Comparison of ENCODE assay signal across 12 cellular contexts in the genomic region with DNA sequence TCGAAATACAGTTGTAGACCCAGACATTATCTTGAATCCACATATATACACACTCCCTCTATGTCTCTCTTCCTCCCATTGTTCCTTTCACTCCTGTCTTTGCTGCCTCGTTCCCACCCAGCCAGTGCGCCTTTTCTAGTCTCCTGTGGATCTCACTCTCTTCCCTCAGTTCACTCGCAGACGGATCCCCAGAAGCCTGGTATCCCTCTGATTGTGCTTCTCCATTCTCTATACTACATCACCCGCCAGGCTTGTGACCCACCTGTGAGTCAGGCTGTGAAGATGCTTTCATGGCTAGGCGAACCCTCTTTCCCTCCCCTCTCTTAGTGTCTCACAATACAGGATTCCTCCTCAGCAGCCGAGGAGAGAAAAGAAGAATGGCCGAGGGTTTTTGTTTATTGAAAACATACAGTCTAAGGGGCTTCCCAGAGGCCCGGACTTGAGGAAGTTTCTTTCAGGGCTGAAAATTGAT. TPM values are rescaled to one million over a fixed set of nuclear protein-coding genes. Genes with fewer than 3 reads are reported as not detected.
DNase-seq lines count a peak whose midpoint lies in the region; ATAC-seq and TF ChIP-seq lines count a peak whose summit lies in the region.
"Had no signal": no experiment of that assay in that cellular context is flagged by ENCODE, and none has a peak within 500 bp of the region (broad histone marks: within the 10 kb centered on the region; RNA-seq: fewer than 3 reads in every experiment).

No MANE protein-coding gene starts in this region.

- H3K27me3 Mint-ChIP-seq in T-helper 2 cell treated with Interferon-gamma antibody and Interleukin-4, amounts not matched to agents 5 μg/mL and 100 μg/mL, for 36 hours (ENCODE audit: low read depth) = peaks cover 2% of the 10 kb centered on the region
- H3K27me3 Mint-ChIP-seq in endothelial cell (ENCODE audit: unreplicated experiment) (peaks cover 16% of the 10 kb centered on the region), progenitor cell of endocrine pancreas (no peaks in the 10 kb centered on the region)

- H3K9me3 ChIP-seq in Panc1 (ENCODE audit: control insufficient read depth, insufficient read depth, low read depth, low read length) = no peaks in the 10 kb centered on the region

- H3K36me3 Mint-ChIP-seq in T-helper 2 cell treated with Interferon-gamma antibody and Interleukin-4, amounts not matched to agents 5 μg/mL and 100 μg/mL, for 36 hours (ENCODE audit: low read depth) = no peaks in the 10 kb centered on the region
- H3K36me3 Mint-ChIP-seq in endothelial cell (ENCODE audit: low read depth, unreplicated experiment) = peaks cover 16% of the 10 kb centered on the region
- no peaks in the 10 kb centered on the region for H3K36me3 Mint-ChIP-seq in progenitor cell of endocrine pancreas (ENCODE audit: insufficient read depth)

- no peak overlapping the region for H3K27ac ChIP-seq in Panc1 (ENCODE audit: low read length)

- TF ChIP-seq CTCF in Panc1 (IDR thresholded peaks at IDR 0.05) = no peak
- no peak for TF ChIP-seq CTCF in endothelial cell (IDR thresholded peaks at IDR 0.05; ENCODE audit: unreplicated experiment)
- peak; percentile 9 for TF ChIP-seq CTCF in progenitor cell of endocrine pancreas (IDR thresholded peaks at IDR 0.05; ENCODE audit: unreplicated experiment)

- no TSS peak for BruUV-seq in Panc1 (replicated peaks; lab: Mats Ljungman, UMichigan)

- ATAC-seq in Panc1 (no peak), HG02884 (IDR thresholded peaks at IDR 0.05; ENCODE audit: unreplicated experiment) (no peak)
- ATAC-seq: Right ventricle myocardium inferior had no signal

- H3K4me1 Mint-ChIP-seq in T-helper 2 cell treated with Interferon-gamma antibody and Interleukin-4, amounts not matched to agents 5 μg/mL and 100 μg/mL, for 36 hours (ENCODE audit: low read depth) = peaks cover 14% of the 10 kb centered on the region
- H3K4me1 Mint-ChIP-seq in endothelial cell (ENCODE audit: unreplicated experiment) = peaks cover 23% of the 10 kb centered on the region
- H3K4me1 Mint-ChIP-seq in progenitor cell of endocrine pancreas (ENCODE audit: low read depth) = peaks cover 7% of the 10 kb centered on the region

- H3K4me1 ChIP-seq in Panc1 (ENCODE audit: control insufficient read depth, insufficient read depth, low read length) = peaks cover 15% of the 10 kb centered on the region

- intact Hi-C loops in Panc1 (cut with micrococcal nuclease; ENCODE audit: unreplicated experiment) = no loop called here

- no peaks in the 10 kb centered on the region for H3K9me3 Mint-ChIP-seq in T-helper 2 cell treated with Interferon-gamma antibody and Interleukin-4, amounts not matched to agents 5 μg/mL and 100 μg/mL, for 36 hours
- no peaks in the 10 kb centered on the region for H3K9me3 Mint-ChIP-seq in endothelial cell (ENCODE audit: unreplicated experiment)
- no peaks in the 10 kb centered on the region for H3K9me3 Mint-ChIP-seq in progenitor cell of endocrine pancreas (ENCODE audit: low read depth)

- CTCF ChIA-PET in Panc1 (lab: Charles Lee) = interaction anchor here (1.0 to 1.4 kb wide), 2 partner anchors 28 to 45 kb away, joined by 3 to 7 read pairs; no protein-coding TSS in a partner anchor

- H3K27ac Mint-ChIP-seq in T-helper 2 cell treated with Interferon-gamma antibody and Interleukin-4, amounts not matched to agents 5 μg/mL and 100 μg/mL, for 36 hours = no peak overlapping the region
- peak overlapping the region; percentile 77 for H3K27ac Mint-ChIP-seq in endothelial cell (ENCODE audit: unreplicated experiment)
- peak overlapping the region; percentile 62 for H3K27ac Mint-ChIP-seq in progenitor cell of endocrine pancreas

- H3K36me3 ChIP-seq in Panc1 (ENCODE audit: control insufficient read depth, insufficient read depth, low read length) = no peaks in the 10 kb centered on the region

- H3K4me3 ChIP-seq in Panc1 (ENCODE audit: low read depth in 2 of 2, low read length in 2 of 2) = peak overlapping the region; percentile 70 to 80; a peak in 3 of 4 replicates

- peak overlapping the region; percentile 83 for H3K4me3 Mint-ChIP-seq in T-helper 2 cell treated with Interferon-gamma antibody and Interleukin-4, amounts not matched to agents 5 μg/mL and 100 μg/mL, for 36 hours
- peak overlapping the region; percentile 86 for H3K4me3 Mint-ChIP-seq in endothelial cell (ENCODE audit: unreplicated experiment)
- peak overlapping the region; percentile 73 for H3K4me3 Mint-ChIP-seq in progenitor cell of endocrine pancreas (ENCODE audit: low read depth)

- no peaks in the 10 kb centered on the region for H3K27me3 ChIP-seq in Panc1 (ENCODE audit: control insufficient read depth, insufficient read depth, low read length)

- POLR2A ChIA-PET in Panc1 (lab: Charles Lee) = no interaction called here

- in situ Hi-C loops in Panc1 (cut with HindIII; ENCODE audit: low pct_unique_long_range_greater_than_20kb, low sequenced_read_pairs) = no loop called here

- no peak for DNase-seq in T-helper 2 cell treated with Interferon-gamma antibody and Interleukin-4, amounts not matched to agents 5 μg/mL and 100 μg/mL, for 36 hours (ENCODE audit: low spot score)
- DNase-seq in T-helper 2 cell = no peak
- no peak for DNase-seq in Panc1 (ENCODE audit: low read depth, low spot score)
- no peak for DNase-seq in endothelial cell (ENCODE audit: low spot score)
- DNase-seq in progenitor cell of endocrine pancreas (ENCODE audit: low spot score, unreplicated experiment) = no peak
- DNase-seq in HK-2 (ENCODE audit: unreplicated experiment) = no peak
- no peak for DNase-seq in NCI-H2227 treated with DMSO at 0.1 percent for 48 hours (lab: John Stamatoyannopoulos, UW)
- DNase-seq: hippocampal formation had no signal

RNA-seq across cellular contexts. Expression of gene HCN3, which starts 1.5 kb away (rescaled TPM):
- 7.8 TPM for total RNA-seq in Panc1 (2021; ENCODE audit: unreplicated experiment)
- polyA plus RNA-seq in Panc1 (2012; ENCODE audit: insufficient read length) = 8.6 TPM
- total RNA-seq in endothelial cell (ENCODE audit: unreplicated experiment) = 7.3 TPM
- total RNA-seq in progenitor cell of endocrine pancreas = 13.6 and 15.6 TPM in 2 replicates

RNA-seq across cellular contexts. Expression of gene CLK2, which starts 5.4 kb away (rescaled TPM):
- total RNA-seq in Panc1 (2021; ENCODE audit: unreplicated experiment) (43.6 TPM), endothelial cell (ENCODE audit: unreplicated experiment) (62.8 TPM), progenitor cell of endocrine pancreas (102 and 106 TPM in 2 replicates)
- 38.2 TPM for polyA plus RNA-seq in Panc1 (2012; ENCODE audit: insufficient read length)

RNA-seq across cellular contexts. Expression of gene SCAMP3, which starts 16.6 kb away (rescaled TPM):
- total RNA-seq in Panc1 (2021; ENCODE audit: unreplicated experiment) = 200 TPM
- polyA plus RNA-seq in Panc1 (2012; ENCODE audit: insufficient read length) = 232 TPM
- 54.9 TPM for total RNA-seq in endothelial cell (ENCODE audit: unreplicated experiment)
- 53.1 and 57.1 TPM in 2 replicates for total RNA-seq in progenitor cell of endocrine pancreas

RNA-seq across cellular contexts. Expression of gene PKLR, which starts 22.5 kb away (rescaled TPM):
- total RNA-seq in Panc1 (2021; ENCODE audit: unreplicated experiment) = 0.13 TPM
- polyA plus RNA-seq in Panc1 (2012; ENCODE audit: insufficient read length) = not detected
- not detected for total RNA-seq in endothelial cell (ENCODE audit: unreplicated experiment)
- 0.16 and 0.57 TPM in 2 replicates for total RNA-seq in progenitor cell of endocrine pancreas
- total RNA-seq: cerebellum, omental fat pad, Right ventricle myocardium inferior had no signal

RNA-seq across cellular contexts. Expression of gene ENTREP3, which starts 23.4 kb away (rescaled TPM):
- total RNA-seq in Panc1 (2021; ENCODE audit: unreplicated experiment) (94.7 TPM), endothelial cell (ENCODE audit: unreplicated experiment) (54.1 TPM), progenitor cell of endocrine pancreas (58.4 and 59.0 TPM in 2 replicates)
- polyA plus RNA-seq in Panc1 (2012; ENCODE audit: insufficient read length) = 122 TPM
